Comparison of ENCODE assay signal across 17 cellular contexts in genomic region chr15:83014205-83014653, GRCh38. TPM values are rescaled to one million over a fixed set of nuclear protein-coding genes. Genes with fewer than 3 reads are reported as not detected.
DNase-seq lines count a peak whose midpoint lies in the region; ATAC-seq, FAIRE-seq and TF ChIP-seq lines count a peak whose summit lies in the region.
"Had no signal": no experiment of that assay in that cellular context is flagged by ENCODE, and none has a peak within 500 bp of the region (broad histone marks: within the 10 kb centered on the region; RNA-seq: fewer than 3 reads in every experiment).

No MANE protein-coding gene starts in this region.

- no peak for TF ChIP-seq RAD21 in K562 (CRISPR knock-in tag; conservative IDR thresholded peaks at IDR 0.05 in 1 of 2, IDR thresholded peaks at IDR 0.05 in 1 of 2)

- TF ChIP-seq CTCF in OCI-LY1 (IDR thresholded peaks at IDR 0.05; ENCODE audit: low read length): no peak
- no peak for TF ChIP-seq CTCF in K562 (IDR thresholded peaks at IDR 0.05 in 2 of 3, conservative IDR thresholded peaks at IDR 0.05 in 1 of 3; ENCODE audit: insufficient read depth in 2 of 3, low read depth in 1 of 3, low read length in 3 of 3)

- H3F3A ChIP-seq in OCI-LY1 (ENCODE audit: insufficient read depth, low read length): peaks cover 3% of the 10 kb centered on the region; the same call in 1 of the 2 replicates

- H3K9ac ChIP-seq in OCI-LY1 (ENCODE audit: low read length) (no peak overlapping the region), K562 (ENCODE audit: insufficient read depth in 1 of 2, low read depth in 2 of 2, low read length in 2 of 2) (peak overlapping the region; percentile 23 to 80; a peak in 2 of 4 replicates)

- no peaks in the 10 kb centered on the region for H3K9me3 Mint-ChIP-seq in activated naive CD4-positive, alpha-beta T cell treated with anti-CD3 and anti-CD28 coated beads, Interleukin-2, amount 50 U/mL, for 24 hours
- peaks cover 0 to 8% of the 10 kb centered on the region in 2 donors for H3K9me3 Mint-ChIP-seq in stimulated activated naive B cell treated with anti-CD40 and anti-IgM and Interleukin-4, amounts not matched to agents 10 μg/mL and 1 μg/mL and 100 μg/mL, for 72 hours
- H3K9me3 Mint-ChIP-seq: activated CD4-positive, alpha-beta T cell treated with anti-CD3 and anti-CD28 coated beads, Interleukin-2, amount 10 ng/mL, durations not matched to agents 7 days and 5 days had no signal

- peak overlapping the region; percentile 76 for H3K27ac Mint-ChIP-seq in activated naive CD4-positive, alpha-beta T cell treated with anti-CD3 and anti-CD28 coated beads, Interleukin-2, amount 50 U/mL, for 24 hours
- peak overlapping the region; percentile 44 for H3K27ac Mint-ChIP-seq in stimulated activated naive B cell treated with anti-CD40 and anti-IgM and Interleukin-4, amounts not matched to agents 10 μg/mL and 1 μg/mL and 100 μg/mL, for 72 hours
- H3K27ac Mint-ChIP-seq: activated CD4-positive, alpha-beta T cell treated with anti-CD3 and anti-CD28 coated beads, Interleukin-2, amount 10 ng/mL, durations not matched to agents 7 days and 5 days had no signal

- H3K27ac ChIP-seq in OCI-LY1 (ENCODE audit: low read depth, low read length, poor library complexity, severe bottlenecking): peak overlapping the region; percentile 33
- peak overlapping the region; percentile 42; the same call in 2 of the 3 replicates for H3K27ac ChIP-seq in K562 (ENCODE audit: extremely low read depth, low read depth, low read length)
- H3K27ac ChIP-seq: prostate gland, tibial artery had no signal

- WGBS in K562 (ENCODE audit: insufficient coverage, low coverage, missing lambda C conversion rate): 55% methylated on average over 5 of the region's 5 CpGs

- peak overlapping the region; percentile 33 for H3K4me3 Mint-ChIP-seq in activated naive CD4-positive, alpha-beta T cell treated with anti-CD3 and anti-CD28 coated beads, Interleukin-2, amount 50 U/mL, for 24 hours
- no peak overlapping the region for H3K4me3 Mint-ChIP-seq in stimulated activated naive B cell treated with anti-CD40 and anti-IgM and Interleukin-4, amounts not matched to agents 10 μg/mL and 1 μg/mL and 100 μg/mL, for 72 hours
- H3K4me3 Mint-ChIP-seq: activated CD4-positive, alpha-beta T cell treated with anti-CD3 and anti-CD28 coated beads, Interleukin-2, amount 10 ng/mL, durations not matched to agents 7 days and 5 days had no signal

- H3K4me2 ChIP-seq in OCI-LY1 (ENCODE audit: low read length): peak overlapping the region; percentile 17; the same call in 1 of the 2 replicates
- peak overlapping the region; percentile 14; the same call in 1 of the 2 replicates for H3K4me2 ChIP-seq in K562 (ENCODE audit: insufficient read depth, low read length)

- H2AFZ ChIP-seq in OCI-LY1 (ENCODE audit: low read length) (no peak overlapping the region), K562 (ENCODE audit: low read depth, low read length) (no peak overlapping the region)

- BruUV-seq in K562 (replicated peaks; lab: Mats Ljungman, UMichigan): no TSS peak

- H3K79me2 ChIP-seq in OCI-LY1 (ENCODE audit: insufficient read depth, low read length) (no peaks in the 10 kb centered on the region), K562 (ENCODE audit: control insufficient read depth, insufficient read depth, low read length) (peaks cover 36% of the 10 kb centered on the region)

- DNase-seq in activated naive CD4-positive, alpha-beta T cell treated with Interleukin-2 at 50 U/mL for 16 hours: no peak
- DNase-seq in K562 (ENCODE audit: extremely low read depth in 1 of 4, low spot score in 3 of 4): peak in 1 of 4 experiments; percentile 23
- no peak for DNase-seq in stimulated activated naive B cell treated with anti-CD40 and anti-IgM and Interleukin-4, amounts not matched to agents 10 μg/mL and 1 μg/mL and 100 μg/mL, for 72 hours
- DNase-seq in NCI-H524 treated with DMSO at 0.1 percent for 48 hours (lab: John Stamatoyannopoulos, UW): no peak
- DNase-seq in RPMI8226: no peak
- DNase-seq: activated CD4-positive, alpha-beta T cell treated with anti-CD3 and anti-CD28 coated beads, Interleukin-2, amount 10 ng/mL, durations not matched to agents 7 days and 5 days; activated gamma-delta T cell; AML-193; gastrocnemius medialis; PC-3; tibial artery had no signal

- POLR2A ChIA-PET in K562 (lab: Yijun Ruan, JAX): interaction anchor here (0.6 to 2.8 kb wide), 6 partner anchors 11 to 302 kb away, joined by 3 to 16 read pairs (median 4); no protein-coding TSS in a partner anchor

- H3K27me3 Mint-ChIP-seq in activated naive CD4-positive, alpha-beta T cell treated with anti-CD3 and anti-CD28 coated beads, Interleukin-2, amount 50 U/mL, for 24 hours: no peaks in the 10 kb centered on the region
- H3K27me3 Mint-ChIP-seq in stimulated activated naive B cell treated with anti-CD40 and anti-IgM and Interleukin-4, amounts not matched to agents 10 μg/mL and 1 μg/mL and 100 μg/mL, for 72 hours: no peaks in the 10 kb centered on the region
- H3K27me3 Mint-ChIP-seq: activated CD4-positive, alpha-beta T cell treated with anti-CD3 and anti-CD28 coated beads, Interleukin-2, amount 10 ng/mL, durations not matched to agents 7 days and 5 days had no signal

- H3K36me3 ChIP-seq in OCI-LY1 (ENCODE audit: insufficient read depth, low read length): peaks cover 44% of the 10 kb centered on the region
- H3K36me3 ChIP-seq in K562 (ENCODE audit: control insufficient read depth, insufficient read depth, low read length): peaks cover 37% of the 10 kb centered on the region

- H3K9me2 ChIP-seq in OCI-LY1 (ENCODE audit: low read depth, low read length): no peaks in the 10 kb centered on the region

- H3K27me3 ChIP-seq in OCI-LY1 (ENCODE audit: insufficient read depth, low read length): no peaks in the 10 kb centered on the region
- H3K27me3 ChIP-seq in K562 (ENCODE audit: control insufficient read depth in 2 of 2, insufficient read depth in 2 of 2, low read length in 2 of 2): no peaks in the 10 kb centered on the region; a peak in 1 of 5 replicates
- H3K27me3 ChIP-seq: gastrocnemius medialis, tibial artery had no signal

- no peaks in the 10 kb centered on the region for H3K9me1 ChIP-seq in K562 (ENCODE audit: control insufficient read depth, insufficient read depth, low read length)

- ATAC-seq in K562 (no peak), GM21723 (IDR thresholded peaks at IDR 0.05; ENCODE audit: unreplicated experiment) (no peak)
- ATAC-seq in stimulated activated naive B cell treated with anti-CD40 and anti-IgM and Interleukin-4, amounts not matched to agents 10 μg/mL and 1 μg/mL and 100 μg/mL, for 72 hours (replicated peaks): no peak
- ATAC-seq: gastrocnemius medialis, PC-3 had no signal

- TF ChIP-seq POLR2A in K562 (conservative IDR thresholded peaks at IDR 0.05): no peak; the same call in 1 of the 2 replicates

- H3K4me1 Mint-ChIP-seq in activated naive CD4-positive, alpha-beta T cell treated with anti-CD3 and anti-CD28 coated beads, Interleukin-2, amount 50 U/mL, for 24 hours: peaks cover 51% of the 10 kb centered on the region
- peaks cover 33 to 38% of the 10 kb centered on the region in 2 donors for H3K4me1 Mint-ChIP-seq in stimulated activated naive B cell treated with anti-CD40 and anti-IgM and Interleukin-4, amounts not matched to agents 10 μg/mL and 1 μg/mL and 100 μg/mL, for 72 hours

- H4K20me1 ChIP-seq in OCI-LY1 (ENCODE audit: insufficient read depth, low read length): no peaks in the 10 kb centered on the region
- H4K20me1 ChIP-seq in K562 (replicated peaks; ENCODE audit: control insufficient read depth, insufficient read depth, low read length): no peaks in the 10 kb centered on the region

- H3K9me3 ChIP-seq in OCI-LY1 (ENCODE audit: low read length) (no peaks in the 10 kb centered on the region), K562 (replicated peaks; ENCODE audit: control insufficient read depth, insufficient read depth, low read depth, low read length) (no peaks in the 10 kb centered on the region)
- H3K9me3 ChIP-seq: gastrocnemius medialis, prostate gland, tibial artery had no signal

- peaks cover 4% of the 10 kb centered on the region for H3K36me3 Mint-ChIP-seq in activated naive CD4-positive, alpha-beta T cell treated with anti-CD3 and anti-CD28 coated beads, Interleukin-2, amount 50 U/mL, for 24 hours
- peaks cover 2 to 45% of the 10 kb centered on the region in 2 donors for H3K36me3 Mint-ChIP-seq in stimulated activated naive B cell treated with anti-CD40 and anti-IgM and Interleukin-4, amounts not matched to agents 10 μg/mL and 1 μg/mL and 100 μg/mL, for 72 hours

- intact Hi-C loops in K562 (cut with micrococcal nuclease): loop anchor here (5.0 kb wide), 1 partner anchor 93 kb away; the partner anchor contains the start of gene TM6SF1

- no peak overlapping the region for H3K4me3 ChIP-seq in OCI-LY1 (ENCODE audit: low read depth, low read length, poor library complexity, severe bottlenecking)
- H3K4me3 ChIP-seq in K562: no peak overlapping the region
- H3K4me3 ChIP-seq: gastrocnemius medialis, prostate gland, tibial artery had no signal

- FAIRE-seq in K562 (lab: Jason Lieb, UNC): peak; percentile 55
- FAIRE-seq: endometrium, HTR-8/SVneo had no signal

- peaks cover 40% of the 10 kb centered on the region for H3K4me1 ChIP-seq in OCI-LY1 (ENCODE audit: insufficient read depth, low read length, severe bottlenecking)
- peaks cover 20 to 24% of the 10 kb centered on the region in 2 experiments; a peak in 4 of 5 replicates for H3K4me1 ChIP-seq in K562 (replicated peaks in 1 of 2; ENCODE audit: control insufficient read depth in 2 of 2, insufficient read depth in 2 of 2, low read length in 2 of 2)

- CTCF ChIA-PET in K562 (lab: Yijun Ruan, JAX; ENCODE audit: low intra/inter-chr PET ratio): no interaction called here

- in situ Hi-C loops in K562 (cut with MboI): no loop called here

- TF ChIP-seq EP300 in K562 (IDR thresholded peaks at IDR 0.05; ENCODE audit: low read length): no peak

RNA-seq across cellular contexts. Expression of gene C15orf40, which starts 2.8 kb away (rescaled TPM):
- 46.2 and 54.6 TPM in 2 replicates for total RNA-seq in K562 (2011; cell fraction: chromatin; rRNA removed; ENCODE audit: low replicate concordance)
- total RNA-seq in K562 (2011; cell fraction: nucleolus; rRNA removed): 35.3 and 48.2 TPM in 2 replicates
- 49.2 and 71.3 TPM in 2 replicates for total RNA-seq in K562 (2011; cell fraction: nucleoplasm; rRNA removed)
- total RNA-seq in K562 (2014; rRNA removed) (15.9 and 18.4 TPM in 2 replicates), K562 (2014; rRNA removed; fragmentation: Illumina TruSeq; extraction: Trizol) (30.3 and 33.7 TPM in 2 replicates), K562 (2015; rRNA removed; fragmentation: Illumina TruSeq; extraction: Trizol) (13.6 and 22.1 TPM in 2 replicates), K562 (2021) (22.9 and 27.0 TPM in 2 replicates)
- polyA plus RNA-seq in K562 (2011; rRNA removed) (21.4 and 27.0 TPM in 2 replicates), K562 (2014; fragmentation: Illumina TruSeq; extraction: Trizol) (23.2 and 33.9 TPM in 2 replicates), K562 (2014; fragmentation: Nextera tagmentation; extraction: Ambion mirVana) (10 to 100 TPM; 49.9 to 52.0 TPM), K562 (2014; rRNA removed) (21.8 and 29.6 TPM in 2 replicates)
- 13.7 and 19.6 TPM in 2 replicates for polyA plus RNA-seq in K562 (2011; cell fraction: cytosol; rRNA removed)
- polyA plus RNA-seq in K562 (2011; cell fraction: nucleus; rRNA removed): 18.6 and 24.1 TPM in 2 replicates
- polyA plus RNA-seq in K562 (2012): 28.6 and 37.1 TPM in 2 replicates
- polyA minus RNA-seq in K562 (2011; rRNA and poly(A)+ RNA removed): 13.9 and 15.5 TPM in 2 replicates
- polyA minus RNA-seq in K562 (2011; cell fraction: cytosol; rRNA and poly(A)+ RNA removed): 4.8 and 6.3 TPM in 2 replicates
- polyA minus RNA-seq in K562 (2011; cell fraction: nucleus; rRNA and poly(A)+ RNA removed): 25.8 and 31.9 TPM in 2 replicates

RNA-seq across cellular contexts. Expression of gene RAMAC, which starts 28.2 kb away (rescaled TPM):
- total RNA-seq in K562 (2011; cell fraction: chromatin; rRNA removed; ENCODE audit: low replicate concordance): 2.6 and 5.9 TPM in 2 replicates
- 3.8 and 4.2 TPM in 2 replicates for total RNA-seq in K562 (2011; cell fraction: nucleolus; rRNA removed)
- total RNA-seq in K562 (2011; cell fraction: nucleoplasm; rRNA removed): 5.6 and 8.0 TPM in 2 replicates
- total RNA-seq in K562 (2014; rRNA removed) (35.8 and 37.8 TPM in 2 replicates), K562 (2014; rRNA removed; fragmentation: Illumina TruSeq; extraction: Trizol) (43.3 and 44.1 TPM in 2 replicates), K562 (2015; rRNA removed; fragmentation: Illumina TruSeq; extraction: Trizol) (41.7 and 41.9 TPM in 2 replicates), K562 (2021) (26.9 and 28.4 TPM in 2 replicates)
- polyA plus RNA-seq in K562 (2011; rRNA removed) (24.8 and 36.5 TPM in 2 replicates), K562 (2014; fragmentation: Illumina TruSeq; extraction: Trizol) (35.4 and 38.4 TPM in 2 replicates), K562 (2014; fragmentation: Nextera tagmentation; extraction: Ambion mirVana) (100 to 1,000 TPM; 100 to 108 TPM), K562 (2014; rRNA removed) (35.4 and 42.8 TPM in 2 replicates)
- 11.2 and 18.5 TPM in 2 replicates for polyA plus RNA-seq in K562 (2011; cell fraction: cytosol; rRNA removed)
- 6.4 and 8.9 TPM in 2 replicates for polyA plus RNA-seq in K562 (2011; cell fraction: nucleus; rRNA removed)
- polyA plus RNA-seq in K562 (2012): 24.3 and 37.1 TPM in 2 replicates
- polyA minus RNA-seq in K562 (2011; rRNA and poly(A)+ RNA removed): 24.8 and 30.8 TPM in 2 replicates
- polyA minus RNA-seq in K562 (2011; cell fraction: cytosol; rRNA and poly(A)+ RNA removed): 6.6 and 12.8 TPM in 2 replicates
- polyA minus RNA-seq in K562 (2011; cell fraction: nucleus; rRNA and poly(A)+ RNA removed): 1.6 and 3.2 TPM in 2 replicates

RNA-seq across cellular contexts. Expression of gene BTBD1, which starts 52.8 kb away (rescaled TPM):
- 36.3 and 67.9 TPM in 2 replicates for total RNA-seq in K562 (2011; cell fraction: chromatin; rRNA removed; ENCODE audit: low replicate concordance)
- 28.7 and 30.3 TPM in 2 replicates for total RNA-seq in K562 (2011; cell fraction: nucleolus; rRNA removed)
- total RNA-seq in K562 (2011; cell fraction: nucleoplasm; rRNA removed): 50.4 and 78.1 TPM in 2 replicates
- total RNA-seq in K562 (2014; rRNA removed): 89.1 and 90.4 TPM in 2 replicates
- 97.6 and 107 TPM in 2 replicates for total RNA-seq in K562 (2014; rRNA removed; fragmentation: Illumina TruSeq; extraction: Trizol)
- 87.4 and 93.4 TPM in 2 replicates for total RNA-seq in K562 (2015; rRNA removed; fragmentation: Illumina TruSeq; extraction: Trizol)
- 75.8 and 77.3 TPM in 2 replicates for total RNA-seq in K562 (2021)
- polyA plus RNA-seq in K562 (2011; rRNA removed): 91.7 and 106 TPM in 2 replicates
- polyA plus RNA-seq in K562 (2011; cell fraction: cytosol; rRNA removed): 42.8 and 47.8 TPM in 2 replicates
- 32.2 and 50.2 TPM in 2 replicates for polyA plus RNA-seq in K562 (2011; cell fraction: nucleus; rRNA removed)
- polyA plus RNA-seq in K562 (2012): 58.8 and 59.6 TPM in 2 replicates
- 89.5 and 94.1 TPM in 2 replicates for polyA plus RNA-seq in K562 (2014; fragmentation: Illumina TruSeq; extraction: Trizol)
- 10 to 100 TPM; 19.4 to 27.2 TPM for polyA plus RNA-seq in K562 (2014; fragmentation: Nextera tagmentation; extraction: Ambion mirVana)
- 73.6 and 74.9 TPM in 2 replicates for polyA plus RNA-seq in K562 (2014; rRNA removed)
- polyA minus RNA-seq in K562 (2011; rRNA and poly(A)+ RNA removed): 134 and 142 TPM in 2 replicates
- 66.7 and 84.5 TPM in 2 replicates for polyA minus RNA-seq in K562 (2011; cell fraction: cytosol; rRNA and poly(A)+ RNA removed)
- polyA minus RNA-seq in K562 (2011; cell fraction: nucleus; rRNA and poly(A)+ RNA removed): 32.2 and 51.5 TPM in 2 replicates
